12 cellular contexts compared by ENCODE assay signal in genomic region chr19:35262101-35262761, GRCh38. TPM values are rescaled to one million over a fixed set of nuclear protein-coding genes. Genes with fewer than 3 reads are reported as not detected.
DNase-seq lines count a peak whose midpoint lies in the region; ATAC-seq and TF ChIP-seq lines count a peak whose summit lies in the region.
"Had no signal": no experiment of that assay in that cellular context is flagged by ENCODE, and none has a peak within 500 bp of the region (broad histone marks: within the 10 kb centered on the region; RNA-seq: fewer than 3 reads in every experiment).

No MANE protein-coding gene starts in this region.

- ATAC-seq in GM23338: peak; percentile 4
- no peak for ATAC-seq in HG02973 (IDR thresholded peaks at IDR 0.05; ENCODE audit: unreplicated experiment)
- no peak for ATAC-seq in activated naive CD8-positive, alpha-beta T cell treated with anti-CD3 and anti-CD28 coated beads, Interleukin-2, amount 50 U/mL, for 24 hours
- ATAC-seq in GM19395 (IDR thresholded peaks at IDR 0.05; ENCODE audit: unreplicated experiment): no peak
- ATAC-seq: activated T-helper 17 cell treated with anti-CD3 and anti-CD28 coated beads, Interleukin-2, amount 50 U/mL, for 72 hours had no signal

- no peak overlapping the region for H3K4me2 ChIP-seq in GM23338

- H3K27me3 Mint-ChIP-seq in GM23338 (ENCODE audit: insufficient read depth, low read depth, poor library complexity): peaks cover 40% of the 10 kb centered on the region
- H3K27me3 Mint-ChIP-seq in activated naive CD8-positive, alpha-beta T cell treated with anti-CD3 and anti-CD28 coated beads, Interleukin-2, amount 50 U/mL, for 24 hours: no peaks in the 10 kb centered on the region
- H3K27me3 Mint-ChIP-seq: activated T-helper 17 cell treated with anti-CD3 and anti-CD28 coated beads, Interleukin-2, amount 50 U/mL, for 72 hours; memory B cell had no signal

- no peaks in the 10 kb centered on the region for H3K4me1 ChIP-seq in GM23338 (ENCODE audit: insufficient read depth)

- peaks cover 11% of the 10 kb centered on the region; the same call in 2 of the 3 replicates for H3K4me1 Mint-ChIP-seq in GM23338
- H3K4me1 Mint-ChIP-seq in activated naive CD8-positive, alpha-beta T cell treated with anti-CD3 and anti-CD28 coated beads, Interleukin-2, amount 50 U/mL, for 24 hours: peaks cover 32% of the 10 kb centered on the region

- H2AFZ ChIP-seq in GM23338: no peak overlapping the region

- peaks cover 22% of the 10 kb centered on the region for H4K20me1 ChIP-seq in GM23338 (replicated peaks; ENCODE audit: insufficient read depth)

- H3K4me3 Mint-ChIP-seq in GM23338: no peak overlapping the region
- H3K4me3 Mint-ChIP-seq in activated naive CD8-positive, alpha-beta T cell treated with anti-CD3 and anti-CD28 coated beads, Interleukin-2, amount 50 U/mL, for 24 hours: no peak overlapping the region
- H3K4me3 Mint-ChIP-seq: activated T-helper 17 cell treated with anti-CD3 and anti-CD28 coated beads, Interleukin-2, amount 50 U/mL, for 72 hours; memory B cell; T-helper 1 cell treated with Interleukin-12 subunit alpha and Interleukin-12 subunit beta and Interleukin-4 antibody, amounts not matched to agents 30 μg/mL and 1 μg/mL, for 36 hours had no signal

- no peaks in the 10 kb centered on the region for H3K27me3 ChIP-seq in GM23338 (ENCODE audit: insufficient read depth)

- no peak for TF ChIP-seq CTCF in GM23338 (conservative IDR thresholded peaks at IDR 0.05; ENCODE audit: low read depth in 2 of 2)

- H3K36me3 Mint-ChIP-seq in GM23338 (ENCODE audit: low read depth): peaks cover 76% of the 10 kb centered on the region
- H3K36me3 Mint-ChIP-seq in activated naive CD8-positive, alpha-beta T cell treated with anti-CD3 and anti-CD28 coated beads, Interleukin-2, amount 50 U/mL, for 24 hours (ENCODE audit: low read depth): peaks cover 11% of the 10 kb centered on the region

- no peak overlapping the region for H3K4me3 ChIP-seq in GM23338
- H3K4me3 ChIP-seq: tibial artery had no signal

- peaks cover 3% of the 10 kb centered on the region; the same call in 1 of the 2 replicates for H3K79me2 ChIP-seq in GM23338 (replicated peaks; ENCODE audit: insufficient read depth)

- H3K27ac ChIP-seq in GM23338 (ENCODE audit: low read depth): no peak overlapping the region
- H3K27ac ChIP-seq: tibial artery had no signal

- H3K36me3 ChIP-seq in GM23338 (ENCODE audit: insufficient read depth): peaks cover 8% of the 10 kb centered on the region; the same call in 1 of the 2 replicates

- H3F3A ChIP-seq in GM23338 (replicated peaks; ENCODE audit: low read depth): peaks cover 10% of the 10 kb centered on the region

- H3K9me3 Mint-ChIP-seq in GM23338: no peaks in the 10 kb centered on the region
- H3K9me3 Mint-ChIP-seq in activated naive CD8-positive, alpha-beta T cell treated with anti-CD3 and anti-CD28 coated beads, Interleukin-2, amount 50 U/mL, for 24 hours: no peaks in the 10 kb centered on the region
- H3K9me3 Mint-ChIP-seq: activated T-helper 17 cell treated with anti-CD3 and anti-CD28 coated beads, Interleukin-2, amount 50 U/mL, for 72 hours; memory B cell; T-helper 1 cell treated with Interleukin-12 subunit alpha and Interleukin-12 subunit beta and Interleukin-4 antibody, amounts not matched to agents 30 μg/mL and 1 μg/mL, for 36 hours had no signal

- DNase-seq in AG20443 (ENCODE audit: low spot score): peak; percentile 23
- DNase-seq in GM23338 (ENCODE audit: low spot score): no peak
- peak; percentile 50 for DNase-seq in activated CD8-positive, alpha-beta memory T cell treated with anti-CD3 and anti-CD28 coated beads, Interleukin-2, amount 50 U/mL, for 48 hours
- DNase-seq in mesenteric fat pad (ENCODE audit: low spot score): peak; percentile 74
- no peak for DNase-seq in SKM-1 treated with dmso at 0.1 percent for 144 hours (lab: John Stamatoyannopoulos, UW; ENCODE audit: unreplicated experiment)
- DNase-seq in activated naive CD8-positive, alpha-beta T cell treated with anti-CD3 and anti-CD28 coated beads, Interleukin-2, amount 50 U/mL, for 24 hours: no peak

- H3K9me2 ChIP-seq in GM23338 (ENCODE audit: insufficient read depth): no peaks in the 10 kb centered on the region

- no peak overlapping the region for H3K27ac Mint-ChIP-seq in GM23338
- H3K27ac Mint-ChIP-seq in activated naive CD8-positive, alpha-beta T cell treated with anti-CD3 and anti-CD28 coated beads, Interleukin-2, amount 50 U/mL, for 24 hours: no peak overlapping the region
- H3K27ac Mint-ChIP-seq: activated T-helper 17 cell treated with anti-CD3 and anti-CD28 coated beads, Interleukin-2, amount 50 U/mL, for 72 hours; memory B cell; T-helper 1 cell treated with Interleukin-12 subunit alpha and Interleukin-12 subunit beta and Interleukin-4 antibody, amounts not matched to agents 30 μg/mL and 1 μg/mL, for 36 hours had no signal

TF ChIP-seq in GM23338, 12 proteins besides CTCF, POLR2A, EP300 and RAD21 (continues in another document):
- TF ChIP-seq NANOG (IDR thresholded peaks at IDR 0.05; ENCODE audit: borderline replicate concordance): no peak
- no peak for TF ChIP-seq ZNF114 (CRISPR knock-in tag; IDR thresholded peaks at IDR 0.05)
- TF ChIP-seq STAT1 (IDR thresholded peaks at IDR 0.05; ENCODE audit: unreplicated experiment): no peak
- TF ChIP-seq, protein P1, sequence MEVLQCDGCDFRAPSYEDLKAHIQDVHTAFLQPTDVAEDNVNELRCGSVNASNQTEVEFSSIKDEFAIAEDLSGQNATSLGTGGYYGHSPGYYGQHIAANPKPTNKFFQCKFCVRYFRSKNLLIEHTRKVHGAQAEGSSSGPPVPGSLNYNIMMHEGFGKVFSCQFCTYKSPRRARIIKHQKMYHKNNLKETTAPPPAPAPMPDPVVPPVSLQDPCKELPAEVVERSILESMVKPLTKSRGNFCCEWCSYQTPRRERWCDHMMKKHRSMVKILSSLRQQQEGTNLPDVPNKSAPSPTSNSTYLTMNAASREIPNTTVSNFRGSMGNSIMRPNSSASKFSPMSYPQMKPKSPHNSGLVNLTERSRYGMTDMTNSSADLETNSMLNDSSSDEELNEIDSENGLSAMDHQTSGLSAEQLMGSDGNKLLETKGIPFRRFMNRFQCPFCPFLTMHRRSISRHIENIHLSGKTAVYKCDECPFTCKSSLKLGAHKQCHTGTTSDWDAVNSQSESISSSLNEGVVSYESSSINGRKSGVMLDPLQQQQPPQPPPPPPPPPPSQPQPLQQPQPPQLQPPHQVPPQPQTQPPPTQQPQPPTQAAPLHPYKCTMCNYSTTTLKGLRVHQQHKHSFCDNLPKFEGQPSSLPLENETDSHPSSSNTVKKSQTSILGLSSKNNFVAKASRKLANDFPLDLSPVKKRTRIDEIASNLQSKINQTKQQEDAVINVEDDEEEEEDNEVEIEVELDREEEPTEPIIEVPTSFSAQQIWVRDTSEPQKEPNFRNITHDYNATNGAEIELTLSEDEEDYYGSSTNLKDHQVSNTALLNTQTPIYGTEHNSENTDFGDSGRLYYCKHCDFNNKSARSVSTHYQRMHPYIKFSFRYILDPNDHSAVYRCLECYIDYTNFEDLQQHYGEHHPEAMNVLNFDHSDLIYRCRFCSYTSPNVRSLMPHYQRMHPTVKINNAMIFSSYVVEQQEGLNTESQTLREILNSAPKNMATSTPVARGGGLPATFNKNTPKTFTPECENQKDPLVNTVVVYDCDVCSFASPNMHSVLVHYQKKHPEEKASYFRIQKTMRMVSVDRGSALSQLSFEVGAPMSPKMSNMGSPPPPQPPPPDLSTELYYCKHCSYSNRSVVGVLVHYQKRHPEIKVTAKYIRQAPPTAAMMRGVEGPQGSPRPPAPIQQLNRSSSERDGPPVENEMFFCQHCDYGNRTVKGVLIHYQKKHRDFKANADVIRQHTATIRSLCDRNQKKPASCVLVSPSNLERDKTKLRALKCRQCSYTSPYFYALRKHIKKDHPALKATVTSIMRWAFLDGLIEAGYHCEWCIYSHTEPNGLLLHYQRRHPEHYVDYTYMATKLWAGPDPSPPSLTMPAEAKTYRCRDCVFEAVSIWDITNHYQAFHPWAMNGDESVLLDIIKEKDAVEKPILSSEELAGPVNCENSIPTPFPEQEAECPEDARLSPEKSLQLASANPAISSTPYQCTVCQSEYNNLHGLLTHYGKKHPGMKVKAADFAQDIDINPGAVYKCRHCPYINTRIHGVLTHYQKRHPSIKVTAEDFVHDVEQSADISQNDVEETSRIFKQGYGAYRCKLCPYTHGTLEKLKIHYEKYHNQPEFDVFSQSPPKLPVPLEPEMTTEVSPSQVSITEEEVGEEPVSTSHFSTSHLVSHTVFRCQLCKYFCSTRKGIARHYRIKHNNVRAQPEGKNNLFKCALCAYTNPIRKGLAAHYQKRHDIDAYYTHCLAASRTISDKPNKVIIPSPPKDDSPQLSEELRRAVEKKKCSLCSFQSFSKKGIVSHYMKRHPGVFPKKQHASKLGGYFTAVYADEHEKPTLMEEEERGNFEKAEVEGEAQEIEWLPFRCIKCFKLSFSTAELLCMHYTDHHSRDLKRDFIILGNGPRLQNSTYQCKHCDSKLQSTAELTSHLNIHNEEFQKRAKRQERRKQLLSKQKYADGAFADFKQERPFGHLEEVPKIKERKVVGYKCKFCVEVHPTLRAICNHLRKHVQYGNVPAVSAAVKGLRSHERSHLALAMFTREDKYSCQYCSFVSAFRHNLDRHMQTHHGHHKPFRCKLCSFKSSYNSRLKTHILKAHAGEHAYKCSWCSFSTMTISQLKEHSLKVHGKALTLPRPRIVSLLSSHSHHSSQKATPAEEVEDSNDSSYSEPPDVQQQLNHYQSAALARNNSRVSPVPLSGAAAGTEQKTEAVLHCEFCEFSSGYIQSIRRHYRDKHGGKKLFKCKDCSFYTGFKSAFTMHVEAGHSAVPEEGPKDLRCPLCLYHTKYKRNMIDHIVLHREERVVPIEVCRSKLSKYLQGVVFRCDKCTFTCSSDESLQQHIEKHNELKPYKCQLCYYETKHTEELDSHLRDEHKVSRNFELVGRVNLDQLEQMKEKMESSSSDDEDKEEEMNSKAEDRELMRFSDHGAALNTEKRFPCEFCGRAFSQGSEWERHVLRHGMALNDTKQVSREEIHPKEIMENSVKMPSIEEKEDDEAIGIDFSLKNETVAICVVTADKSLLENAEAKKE (CRISPR knock-in tag; IDR thresholded peaks at IDR 0.05): no peak

RNA-seq across cellular contexts. Expression of gene USF2, which starts 6.5 kb away (rescaled TPM):
- 60.5 and 63.8 TPM in 2 replicates for total RNA-seq in GM23338 (2014; rRNA removed; shearing (Covaris generic))
- 28.9 and 36.4 TPM in 2 replicates for polyA plus RNA-seq in GM23338 (2016; fragmentation: Nextera tagmentation; extraction: Ambion mirVana)
- 110 TPM for total RNA-seq in mesenteric fat pad

RNA-seq across cellular contexts. Expression of gene LSR, which starts 13.4 kb away (rescaled TPM):
- 195 and 212 TPM in 2 replicates for total RNA-seq in GM23338 (2014; rRNA removed; shearing (Covaris generic))
- polyA plus RNA-seq in GM23338 (2016; fragmentation: Nextera tagmentation; extraction: Ambion mirVana): 116 and 125 TPM in 2 replicates
- 8.1 TPM for total RNA-seq in mesenteric fat pad

RNA-seq across cellular contexts. Expression of gene HAMP, which starts 20.1 kb away (rescaled TPM):
- not detected in 2 replicates for total RNA-seq in GM23338 (2014; rRNA removed; shearing (Covaris generic))
- polyA plus RNA-seq in GM23338 (2016; fragmentation: Nextera tagmentation; extraction: Ambion mirVana): 0.65 TPM in 1 of 2 replicates, not detected in the other
- total RNA-seq in mesenteric fat pad: not detected

RNA-seq across cellular contexts. Expression of gene MAG, which starts 29.7 kb away (rescaled TPM):
- 1.3 and 1.8 TPM in 2 replicates for total RNA-seq in GM23338 (2014; rRNA removed; shearing (Covaris generic))
- 0.61 and 0.85 TPM in 2 replicates for polyA plus RNA-seq in GM23338 (2016; fragmentation: Nextera tagmentation; extraction: Ambion mirVana)
- not detected for total RNA-seq in mesenteric fat pad

RNA-seq across cellular contexts. Expression of gene FAM187B, which starts 33.7 kb away (rescaled TPM):
- total RNA-seq in GM23338 (2014; rRNA removed; shearing (Covaris generic)): not detected in 2 replicates
- 0.23 and 0.31 TPM in 2 replicates for polyA plus RNA-seq in GM23338 (2016; fragmentation: Nextera tagmentation; extraction: Ambion mirVana)
- total RNA-seq in mesenteric fat pad: not detected

Comparison
In these comparisons a context has a peak if more than half of its experiments do, and no peak if none do; other contexts are left out.
1. DNase-seq: peak in AG20443 (single experiment), activated CD8-positive, alpha-beta memory T cell treated with anti-CD3 and anti-CD28 coated beads, Interleukin-2, amount 50 U/mL, for 48 hours (single experiment) and mesenteric fat pad (single experiment); none in GM23338 (single experiment), SKM-1 treated with dmso at 0.1 percent for 144 hours (single experiment) and activated naive CD8-positive, alpha-beta T cell treated with anti-CD3 and anti-CD28 coated beads, Interleukin-2, amount 50 U/mL, for 24 hours (single experiment).
2. RNA of gene LSR, which starts 13.4 kb away (total RNA-seq): 195 to 212 TPM in GM23338; 8.1 TPM in mesenteric fat pad (single experiment); every median in the first group is over 10 times any median in the second.